8 cellular contexts compared by ENCODE assay signal in genomic region chr10:91163709-91164474, GRCh38. TPM values are rescaled to one million over a fixed set of nuclear protein-coding genes. Genes with fewer than 3 reads are reported as not detected.
DNase-seq lines count a peak whose midpoint lies in the region; ATAC-seq and TF ChIP-seq lines count a peak whose summit lies in the region.

No MANE protein-coding gene starts in this region.

- H3K4me1 ChIP-seq in PC-3 (ENCODE audit: insufficient read depth, low read length), result peaks cover 10% of the 10 kb centered on the region; the same call in 1 of the 2 replicates

- H3K27ac ChIP-seq in PC-3 (ENCODE audit: low read length), result peak overlapping the region; percentile 40

- no TSS peak for BruUV-seq in PC-3 (replicated peaks; lab: Mats Ljungman, UMichigan)

- H3K36me3 Mint-ChIP-seq in nephron progenitor cell (ENCODE audit: low read depth), result no peaks in the 10 kb centered on the region
- peaks cover 13% of the 10 kb centered on the region for H3K36me3 Mint-ChIP-seq in stimulated activated naive CD8-positive, alpha-beta T cell treated with anti-CD3 and anti-CD28 coated beads, Interleukin-15, Interleukin-2, amounts not matched to agents 100 ng/mL and 50 ng/mL, for 24 hours (ENCODE audit: low read depth)

- H3K4me3 Mint-ChIP-seq in nephron progenitor cell, result peak overlapping the region; percentile 85
- peak overlapping the region; percentile 85 for H3K4me3 Mint-ChIP-seq in stimulated activated naive CD8-positive, alpha-beta T cell treated with anti-CD3 and anti-CD28 coated beads, Interleukin-15, Interleukin-2, amounts not matched to agents 100 ng/mL and 50 ng/mL, for 24 hours

- H4K20me1 ChIP-seq in PC-3 (ENCODE audit: low read length), result no peaks in the 10 kb centered on the region

- peaks cover 13% of the 10 kb centered on the region for H3K4me1 Mint-ChIP-seq in nephron progenitor cell
- H3K4me1 Mint-ChIP-seq in stimulated activated naive CD8-positive, alpha-beta T cell treated with anti-CD3 and anti-CD28 coated beads, Interleukin-15, Interleukin-2, amounts not matched to agents 100 ng/mL and 50 ng/mL, for 24 hours (ENCODE audit: low read depth), result peaks cover 44% of the 10 kb centered on the region

- ATAC-seq in HG02885 (IDR thresholded peaks at IDR 0.05; ENCODE audit: poor library complexity, unreplicated experiment), result peak; percentile 25
- peak; percentile 52 for ATAC-seq in PC-3

- H3K9ac ChIP-seq in PC-3 (ENCODE audit: low read length), result peak overlapping the region; percentile 44

- H3K9me3 ChIP-seq in PC-3 (ENCODE audit: low read length), result no peaks in the 10 kb centered on the region

- no peaks in the 10 kb centered on the region for H3F3A ChIP-seq in PC-3 (ENCODE audit: low read length, unreplicated experiment)

- peaks cover 9% of the 10 kb centered on the region; the same call in 1 of the 2 replicates for H3K79me2 ChIP-seq in PC-3 (ENCODE audit: low read length)

- H3K27me3 ChIP-seq in PC-3 (ENCODE audit: low read length), result no peaks in the 10 kb centered on the region

- intact Hi-C loops in PC-3 (cut with micrococcal nuclease), result loop anchor here (5.0 kb wide), 2 partner anchors 58 to 277 kb away; partner anchors contain the start of gene PCGF5

- H3K27me3 Mint-ChIP-seq in nephron progenitor cell (ENCODE audit: low read depth, poor library complexity), result peaks cover 73% of the 10 kb centered on the region
- H3K27me3 Mint-ChIP-seq in stimulated activated naive CD8-positive, alpha-beta T cell treated with anti-CD3 and anti-CD28 coated beads, Interleukin-15, Interleukin-2, amounts not matched to agents 100 ng/mL and 50 ng/mL, for 24 hours, result no peaks in the 10 kb centered on the region

- CTCF ChIA-PET in PC-3 (lab: Charles Lee), result interaction anchor here (0.6 kb wide), 2 partner anchors 79 to 90 kb away, joined by 3 read pairs; no protein-coding TSS in a partner anchor

- H3K9me2 ChIP-seq in PC-3 (replicated peaks; ENCODE audit: low read length), result no peaks in the 10 kb centered on the region

- H3K9me3 Mint-ChIP-seq in nephron progenitor cell, result peaks cover 3% of the 10 kb centered on the region
- peaks cover 4% of the 10 kb centered on the region for H3K9me3 Mint-ChIP-seq in stimulated activated naive CD8-positive, alpha-beta T cell treated with anti-CD3 and anti-CD28 coated beads, Interleukin-15, Interleukin-2, amounts not matched to agents 100 ng/mL and 50 ng/mL, for 24 hours

- DNase-seq in GM13977 (ENCODE audit: low spot score), result peak; percentile 52
- DNase-seq in PC-3, result peak; percentile 70
- peak; percentile 61 for DNase-seq in activated effector memory CD4-positive, alpha-beta T cell treated with Interleukin-2 at 50 U/mL for 16 hours
- DNase-seq in fibroblast of the aortic adventitia (ENCODE audit: low read depth), result peak; percentile 72
- DNase-seq in nephron progenitor cell, result peak; percentile 33
- DNase-seq in DMS153 (lab: John Stamatoyannopoulos, UW), result no peak

- H3K36me3 ChIP-seq in PC-3 (ENCODE audit: low read depth, low read length), result no peaks in the 10 kb centered on the region

- H2AFZ ChIP-seq in PC-3 (ENCODE audit: low read length), result peak overlapping the region; percentile 77

- peak overlapping the region; percentile 92 for H3K4me2 ChIP-seq in PC-3 (ENCODE audit: low read length)

- in situ Hi-C loops in GM13977 (cut with MboI; ENCODE audit: low pct_unique_long_range_greater_than_20kb, low sequenced_read_pairs, unreplicated experiment), result no loop called here

- H3K27ac Mint-ChIP-seq in nephron progenitor cell, result no peak overlapping the region
- H3K27ac Mint-ChIP-seq in stimulated activated naive CD8-positive, alpha-beta T cell treated with anti-CD3 and anti-CD28 coated beads, Interleukin-15, Interleukin-2, amounts not matched to agents 100 ng/mL and 50 ng/mL, for 24 hours, result peak overlapping the region; percentile 90

- peak; percentile 13 for TF ChIP-seq CTCF in GM13977 (IDR thresholded peaks at IDR 0.05; ENCODE audit: extremely low read depth, insufficient read depth, missing control alignments)
- TF ChIP-seq CTCF in PC-3 (conservative IDR thresholded peaks at IDR 0.05; ENCODE audit: low read depth, low read length), result no peak
- no peak for TF ChIP-seq CTCF in fibroblast of the aortic adventitia (IDR thresholded peaks at IDR 0.05; ENCODE audit: insufficient read depth, low read length)
- TF ChIP-seq CTCF in nephron progenitor cell (IDR thresholded peaks at IDR 0.05), result no peak

- POLR2A ChIA-PET in PC-3 (lab: Charles Lee; ENCODE audit: unreplicated experiment), result interaction anchor here (0.6 kb wide), 1 partner anchor 85 kb away, joined by 3 read pairs; no protein-coding TSS in a partner anchor

- H3K4me3 ChIP-seq in PC-3 (ENCODE audit: low read length), result peak overlapping the region; percentile 82
- H3K4me3 ChIP-seq in fibroblast of the aortic adventitia (ENCODE audit: low read depth, low read length), result peak overlapping the region; percentile 81

RNA-seq across cellular contexts. Expression of gene PCGF5, which starts 56.6 kb away (rescaled TPM):
- total RNA-seq in PC-3 (2014; rRNA removed) (15.8 and 25.0 TPM in 2 replicates), fibroblast of the aortic adventitia (ENCODE audit: low replicate concordance) (18.2 and 44.8 TPM in 2 replicates)
